In the genomic region with DNA sequence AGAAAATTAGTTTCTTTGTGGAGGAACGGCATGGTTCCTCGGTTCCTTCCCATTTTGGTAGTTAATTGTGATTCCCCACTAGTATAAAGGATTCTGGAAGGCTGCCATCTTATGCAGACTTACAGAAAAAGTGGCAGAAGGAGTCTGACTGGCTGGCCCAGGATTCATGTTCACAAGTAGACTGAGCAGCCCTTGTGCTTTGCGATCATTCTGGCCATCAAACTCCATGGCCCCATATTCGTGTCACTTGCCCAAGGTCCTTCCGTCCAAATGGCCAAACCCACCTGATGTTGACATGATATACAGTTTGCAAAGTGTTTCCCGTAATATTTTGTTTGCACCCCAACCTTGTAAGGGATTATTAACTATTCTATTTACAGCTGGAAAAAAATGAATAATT, we compare ENCODE assay signal across 14 cellular contexts.
DNase-seq lines count a peak whose midpoint lies in the region; ATAC-seq, FAIRE-seq and TF ChIP-seq lines count a peak whose summit lies in the region.
"Had no signal": no experiment of that assay in that cellular context is flagged by ENCODE, and none has a peak within 500 bp of the region (broad histone marks: within the 10 kb centered on the region; RNA-seq: fewer than 3 reads in every experiment).

No MANE protein-coding gene starts in this region.

- no peaks in the 10 kb centered on the region for H3K9me2 ChIP-seq in hepatocyte (replicated peaks; ENCODE audit: insufficient read depth)

- no peaks in the 10 kb centered on the region for H3K36me3 ChIP-seq in K562 (ENCODE audit: control insufficient read depth, insufficient read depth, low read length)
- no peaks in the 10 kb centered on the region for H3K36me3 ChIP-seq in hepatocyte (replicated peaks; ENCODE audit: insufficient read depth, low read depth)
- H3K36me3 ChIP-seq in subcutaneous abdominal adipose tissue (ENCODE audit: control insufficient read depth in 5 of 5, insufficient read depth in 5 of 5, low read length in 5 of 5): no peaks in the 10 kb centered on the region

- in situ Hi-C loops in K562 (cut with MboI): no loop called here

- no peaks in the 10 kb centered on the region for H3K9me1 ChIP-seq in K562 (ENCODE audit: control insufficient read depth, insufficient read depth, low read length)

- no TSS peak for BruUV-seq in K562 (replicated peaks; lab: Mats Ljungman, UMichigan)

- H4K20me1 ChIP-seq in K562 (replicated peaks; ENCODE audit: control insufficient read depth, insufficient read depth, low read length) (no peaks in the 10 kb centered on the region), hepatocyte (ENCODE audit: insufficient read depth, poor library complexity, severe bottlenecking) (no peaks in the 10 kb centered on the region)

- H3K27ac ChIP-seq in K562 (ENCODE audit: extremely low read depth, low read depth, low read length) (no peak overlapping the region), hepatocyte (peak overlapping the region; percentile 75), subcutaneous abdominal adipose tissue (ENCODE audit: low read depth, low read length) (peak overlapping the region; percentile 84)
- H3K27ac ChIP-seq: 22Rv1 had no signal

- H3K79me2 ChIP-seq in K562 (ENCODE audit: control insufficient read depth, insufficient read depth, low read length): no peaks in the 10 kb centered on the region
- no peaks in the 10 kb centered on the region for H3K79me2 ChIP-seq in hepatocyte

- POLR2A ChIA-PET in K562 (lab: Yijun Ruan, JAX): interaction anchor here (0.5 to 1.4 kb wide), 2 partner anchors 16 to 337 kb away, joined by 3 to 4 read pairs; no protein-coding TSS in a partner anchor

- TF ChIP-seq RAD21 in K562 (CRISPR knock-in tag; conservative IDR thresholded peaks at IDR 0.05 in 1 of 2, IDR thresholded peaks at IDR 0.05 in 1 of 2): no peak

- no peak for TF ChIP-seq CTCF in K562 (IDR thresholded peaks at IDR 0.05 in 2 of 3, conservative IDR thresholded peaks at IDR 0.05 in 1 of 3; ENCODE audit: insufficient read depth in 2 of 3, low read depth in 1 of 3, low read length in 3 of 3)
- no peak for TF ChIP-seq CTCF in hepatocyte (IDR thresholded peaks at IDR 0.05; ENCODE audit: poor library complexity)

- no peak overlapping the region for H3K4me3 ChIP-seq in K562
- no peak overlapping the region for H3K4me3 ChIP-seq in hepatocyte
- no peak overlapping the region for H3K4me3 ChIP-seq in subcutaneous abdominal adipose tissue (ENCODE audit: low read depth in 1 of 5, low read length in 5 of 5)

- no peak for ATAC-seq in K562
- ATAC-seq in HG03159 (IDR thresholded peaks at IDR 0.05; ENCODE audit: unreplicated experiment): no peak
- ATAC-seq: activated CD8-positive, alpha-beta T cell treated with anti-CD3 and anti-CD28 coated beads for 36 hours had no signal

- intact Hi-C loops in K562 (cut with micrococcal nuclease): loop anchor here (10.0 kb wide), 1 partner anchor 162 kb away; no protein-coding TSS in a partner anchor

- H3K27me3 ChIP-seq in K562 (ENCODE audit: control insufficient read depth in 2 of 2, insufficient read depth in 2 of 2, low read length in 2 of 2) (no peaks in the 10 kb centered on the region), hepatocyte (no peaks in the 10 kb centered on the region), subcutaneous abdominal adipose tissue (ENCODE audit: control insufficient read depth in 5 of 5, insufficient read depth in 4 of 5, low read length in 5 of 5) (no peaks in the 10 kb centered on the region)

- DNase-seq in DMS 273 (lab: John Stamatoyannopoulos, UW; ENCODE audit: unreplicated experiment) (peak; percentile 43), DMS 273 treated with DMSO at 0.1 percent for 48 hours (lab: John Stamatoyannopoulos, UW) (no peak), K562 (ENCODE audit: extremely low read depth in 1 of 4, low spot score in 3 of 4) (no peak), hepatocyte (ENCODE audit: low spot score) (no peak), NCI-H1694 (lab: John Stamatoyannopoulos, UW) (no peak), SKM-1 (lab: John Stamatoyannopoulos, UW; ENCODE audit: unreplicated experiment) (no peak)
- DNase-seq: activated CD8-positive, alpha-beta T cell treated with anti-CD3 and anti-CD28 coated beads for 36 hours; activated gamma-delta T cell; central memory CD4-positive, alpha-beta T cell; NCI-H1092; NCI-H2227 treated with DMSO at 0.1 percent for 48 hours had no signal

- no peak overlapping the region for H2AFZ ChIP-seq in K562 (ENCODE audit: low read depth, low read length)
- H2AFZ ChIP-seq in hepatocyte: no peak overlapping the region

- FAIRE-seq in K562 (lab: Jason Lieb, UNC): no peak

- TF ChIP-seq POLR2A in K562 (conservative IDR thresholded peaks at IDR 0.05): no peak

- WGBS in K562 (ENCODE audit: insufficient coverage, low coverage, missing lambda C conversion rate): 23% methylated on average over 6 of the region's 6 CpGs
- WGBS in hepatocyte (ENCODE audit: low lambda C conversion rate, missing lambda C conversion rate): 96% methylated on average over 6 of the region's 6 CpGs

- H3K9ac ChIP-seq in K562 (ENCODE audit: insufficient read depth in 1 of 2, low read depth in 2 of 2, low read length in 2 of 2): no peak overlapping the region
- H3K9ac ChIP-seq in subcutaneous abdominal adipose tissue (ENCODE audit: low read length in 5 of 5): no peak overlapping the region

- CTCF ChIA-PET in K562 (lab: Yijun Ruan, JAX; ENCODE audit: low intra/inter-chr PET ratio): no interaction called here

- H3K9me3 ChIP-seq in K562 (replicated peaks; ENCODE audit: control insufficient read depth, insufficient read depth, low read depth, low read length): no peaks in the 10 kb centered on the region
- no peaks in the 10 kb centered on the region for H3K9me3 ChIP-seq in hepatocyte (ENCODE audit: low read depth)
- H3K9me3 ChIP-seq in subcutaneous abdominal adipose tissue (ENCODE audit: control insufficient read depth in 5 of 5, low read length in 5 of 5): no peaks in the 10 kb centered on the region

- H3K4me1 ChIP-seq in K562 (replicated peaks in 1 of 2; ENCODE audit: control insufficient read depth in 2 of 2, insufficient read depth in 2 of 2, low read length in 2 of 2): peaks cover 3 to 31% of the 10 kb centered on the region in 2 experiments; a peak in 3 of 5 replicates
- H3K4me1 ChIP-seq in hepatocyte (ENCODE audit: insufficient read depth): no peaks in the 10 kb centered on the region
- peaks cover 8 to 23% (median 21%) of the 10 kb centered on the region in 5 donors for H3K4me1 ChIP-seq in subcutaneous abdominal adipose tissue (ENCODE audit: control insufficient read depth in 5 of 5, insufficient read depth in 5 of 5, low read length in 5 of 5)

- H3K4me2 ChIP-seq in K562 (ENCODE audit: insufficient read depth, low read length): peak overlapping the region; percentile 66; the same call in 1 of the 2 replicates
- H3K4me2 ChIP-seq in hepatocyte: no peak overlapping the region

- no peak for TF ChIP-seq EP300 in K562 (IDR thresholded peaks at IDR 0.05; ENCODE audit: low read length)

TF ChIP-seq in K562, 482 proteins besides CTCF, POLR2A, EP300 and RAD21 (continues in another document):
- TF ChIP-seq, protein P1, sequence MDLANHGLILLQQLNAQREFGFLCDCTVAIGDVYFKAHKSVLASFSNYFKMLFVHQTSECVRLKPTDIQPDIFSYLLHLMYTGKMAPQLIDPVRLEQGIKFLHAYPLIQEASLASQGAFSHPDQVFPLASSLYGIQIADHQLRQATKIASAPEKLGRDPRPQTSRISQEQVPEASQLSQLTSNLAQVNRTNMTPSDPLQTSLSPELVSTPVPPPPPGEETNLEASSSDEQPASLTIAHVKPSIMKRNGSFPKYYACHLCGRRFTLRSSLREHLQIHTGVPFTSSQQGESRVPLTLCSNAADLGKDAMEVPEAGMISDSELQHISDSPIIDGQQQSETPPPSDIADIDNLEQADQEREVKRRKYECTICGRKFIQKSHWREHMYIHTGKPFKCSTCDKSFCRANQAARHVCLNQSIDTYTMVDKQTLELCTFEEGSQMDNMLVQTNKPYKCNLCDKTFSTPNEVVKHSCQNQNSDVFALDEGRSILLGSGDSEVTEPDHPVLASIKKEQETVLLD (IDR thresholded peaks at IDR 0.05): no peak
- TF ChIP-seq EGR1 (conservative IDR thresholded peaks at IDR 0.05): no peak
- TF ChIP-seq GATA2 (CRISPR knock-in tag; IDR thresholded peaks at IDR 0.05): no peak
- no peak for TF ChIP-seq RFX1 (IDR thresholded peaks at IDR 0.05)
- no peak for TF ChIP-seq ARID2 (IDR thresholded peaks at IDR 0.05)
- 0 out of 2 replicates have a peak, but pooled peaks have one; percentile 19 for TF ChIP-seq ZKSCAN8 (CRISPR knock-in tag; IDR thresholded peaks at IDR 0.05)
- TF ChIP-seq TCF3 (CRISPR knock-in tag; IDR thresholded peaks at IDR 0.05): no peak
- no peak for TF ChIP-seq ZNF398 (CRISPR knock-in tag; IDR thresholded peaks at IDR 0.05)
- TF ChIP-seq ZNF586 (CRISPR knock-in tag; conservative IDR thresholded peaks at IDR 0.05): no peak
- TF ChIP-seq COPS2 (conservative IDR thresholded peaks at IDR 0.05): no peak
- no peak for TF ChIP-seq BMI1 (IDR thresholded peaks at IDR 0.05; ENCODE audit: low read length)
- no peak for TF ChIP-seq SAFB (IDR thresholded peaks at IDR 0.05; ENCODE audit: borderline replicate concordance, low read depth, low read length)
- no peak for TF ChIP-seq POLR2B (IDR thresholded peaks at IDR 0.05; ENCODE audit: low read depth, partially characterized antibody)
- TF ChIP-seq NFIC (IDR thresholded peaks at IDR 0.05): peak; percentile 3; the same call in 1 of the 2 replicates
- TF ChIP-seq NFATC3 (IDR thresholded peaks at IDR 0.05): 0 out of 2 replicates have a peak, but pooled peaks have one; percentile 7
- no peak for TF ChIP-seq SMARCA5 (IDR thresholded peaks at IDR 0.05)
- TF ChIP-seq DACH1 (IDR thresholded peaks at IDR 0.05; ENCODE audit: partially characterized antibody): no peak
- no peak for TF ChIP-seq HOXB6 (CRISPR knock-in tag; IDR thresholded peaks at IDR 0.05; ENCODE audit: borderline replicate concordance)
